Comparison of ENCODE assay signal across 10 cellular contexts in genomic region chr3:71070497-71071465, GRCh38.
A peak's percentile ranks its signal among the peaks of the same experiment; 100 is the strongest.
DNase-seq lines count a peak whose midpoint lies in the region; ATAC-seq and TF ChIP-seq lines count a peak whose summit lies in the region.
"Had no signal": no experiment of that assay in that cellular context is flagged by ENCODE, and none has a peak within 500 bp of the region (broad histone marks: within the 10 kb centered on the region; RNA-seq: fewer than 3 reads in every experiment).

No MANE protein-coding gene starts in this region.

- peak overlapping the region; percentile 96 for H3K27ac ChIP-seq in RWPE2 (ENCODE audit: poor library complexity, severe bottlenecking)
- peak overlapping the region; percentile 69 for H3K27ac ChIP-seq in stomach smooth muscle (ENCODE audit: low read length)
- H3K27ac ChIP-seq: HL-60 had no signal

- peak overlapping the region in 3 of 5 experiments; percentile 40 to 78 (median 57) for H3K27ac Mint-ChIP-seq in brain
- H3K27ac Mint-ChIP-seq in memory B cell: peak overlapping the region; percentile 72

- DNase-seq in RWPE2 (ENCODE audit: low spot score) (no peak), memory B cell (ENCODE audit: low spot score in 2 of 2) (no peak), pons (ENCODE audit: low spot score) (no peak)
- DNase-seq in central memory CD4-positive, alpha-beta T cell: no peak
- DNase-seq: SHP77 treated with DMSO at 0.1 percent for 48 hours had no signal

- no peaks in the 10 kb centered on the region for H3K36me3 ChIP-seq in RWPE2 (ENCODE audit: low read depth)
- H3K36me3 ChIP-seq in stomach smooth muscle (ENCODE audit: control insufficient read depth in 2 of 2, insufficient read depth in 2 of 2, low read length in 2 of 2): peaks cover 0 to 3% of the 10 kb centered on the region in 2 donors

- H3K4me1 ChIP-seq in RWPE2 (ENCODE audit: insufficient read depth, poor library complexity, severe bottlenecking) (peaks cover 49% of the 10 kb centered on the region), stomach smooth muscle (ENCODE audit: control insufficient read depth, insufficient read depth, low read length) (peaks cover 55% of the 10 kb centered on the region)

- H3K9me3 ChIP-seq in RWPE2 (ENCODE audit: severe bottlenecking) (no peaks in the 10 kb centered on the region), stomach smooth muscle (ENCODE audit: control insufficient read depth in 2 of 2, low read length in 2 of 2) (no peaks in the 10 kb centered on the region)

- no peaks in the 10 kb centered on the region for H3K36me3 Mint-ChIP-seq in brain
- H3K36me3 Mint-ChIP-seq in memory B cell: peaks cover 5% of the 10 kb centered on the region

- H3K4me3 ChIP-seq in RWPE2 (ENCODE audit: severe bottlenecking) (no peak overlapping the region), stomach smooth muscle (ENCODE audit: low read length in 2 of 2) (peak overlapping the region; percentile 42 to 63)
- H3K4me3 ChIP-seq: GM12878 had no signal

- H3K4me1 Mint-ChIP-seq in brain (peaks cover 62% of the 10 kb centered on the region), memory B cell (peaks cover 45% of the 10 kb centered on the region)

- H3K9me3 Mint-ChIP-seq in brain (peaks cover 0 to 3% (median 0%) of the 10 kb centered on the region in 5 experiments), memory B cell (no peaks in the 10 kb centered on the region)

- peaks cover 10% of the 10 kb centered on the region for H3K27me3 Mint-ChIP-seq in brain
- no peaks in the 10 kb centered on the region for H3K27me3 Mint-ChIP-seq in memory B cell

- H3K27me3 ChIP-seq in RWPE2 (ENCODE audit: insufficient read depth, poor library complexity, severe bottlenecking) (no peaks in the 10 kb centered on the region), stomach smooth muscle (ENCODE audit: control insufficient read depth in 1 of 2, insufficient read depth in 2 of 2, low read length in 2 of 2) (no peaks in the 10 kb centered on the region)

- ATAC-seq in RWPE2 (ENCODE audit: low read depth) (peak; percentile 54), memory B cell (ENCODE audit: low read depth) (no peak), GM18907 (IDR thresholded peaks at IDR 0.05; ENCODE audit: unreplicated experiment) (no peak)

- H3K9ac ChIP-seq in stomach smooth muscle (ENCODE audit: low read length in 2 of 2): peak overlapping the region; percentile 47 to 56

- peak overlapping the region; percentile 20 to 52 (median 49) for H3K4me3 Mint-ChIP-seq in brain
- no peak overlapping the region for H3K4me3 Mint-ChIP-seq in memory B cell

- TF ChIP-seq CTCF in RWPE2 (IDR thresholded peaks at IDR 0.05; ENCODE audit: poor library complexity, severe bottlenecking) (no peak), brain (conservative IDR thresholded peaks at IDR 0.05) (no peak)
